ENCODE assay signal across 10 cellular contexts in the genomic region with DNA sequence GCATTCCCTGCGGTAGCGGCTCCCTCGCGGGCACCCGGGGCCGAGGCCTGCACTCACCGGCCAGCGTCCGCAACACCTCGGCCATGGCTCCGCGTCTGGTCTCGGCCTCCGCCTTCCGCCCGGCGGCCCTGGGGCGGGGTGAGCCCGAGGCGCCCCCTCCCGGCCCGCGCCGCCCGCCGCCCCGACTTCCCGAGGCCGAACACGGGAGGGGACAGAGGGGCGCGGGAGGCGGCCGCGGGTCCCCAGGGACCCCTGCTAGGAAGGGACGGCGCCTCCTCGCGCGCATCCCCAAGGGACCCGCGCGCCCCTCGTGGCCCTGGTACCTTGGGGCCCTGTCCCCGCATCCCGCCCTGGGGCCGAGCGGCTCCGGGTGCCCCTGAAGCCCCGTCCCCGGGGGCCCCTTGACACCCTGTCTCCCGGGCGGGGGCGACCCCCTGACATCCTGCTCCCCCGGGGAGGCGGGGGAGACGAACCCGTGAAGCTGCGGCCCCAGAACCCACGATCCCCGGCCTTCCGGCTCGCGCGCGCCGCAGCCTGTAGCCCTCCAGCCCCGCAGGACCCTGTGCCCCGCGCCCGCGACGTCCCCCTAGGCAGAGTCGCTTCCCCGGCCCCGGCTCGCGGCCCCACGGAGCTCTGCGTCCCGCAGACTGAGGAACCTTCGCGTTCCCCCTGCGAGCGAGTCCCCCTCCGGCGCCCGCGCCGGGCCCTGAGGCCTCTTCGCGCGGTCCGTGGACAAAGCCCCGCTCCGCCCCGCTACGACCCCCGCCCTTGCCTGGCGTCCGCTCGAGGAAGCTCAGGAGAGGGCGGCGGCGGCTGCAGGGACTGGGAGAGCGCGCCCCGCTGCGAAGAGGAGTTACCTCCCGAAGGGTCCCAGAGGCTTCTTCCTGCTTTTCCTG. TPM values are rescaled to one million over a fixed set of nuclear protein-coding genes. Genes with fewer than 3 reads are reported as not detected.
DNase-seq lines count a peak whose midpoint lies in the region; ATAC-seq, FAIRE-seq and TF ChIP-seq lines count a peak whose summit lies in the region.
"Had no signal": no experiment of that assay in that cellular context is flagged by ENCODE, and none has a peak within 500 bp of the region (broad histone marks: within the 10 kb centered on the region; RNA-seq: fewer than 3 reads in every experiment).

A gene (minus strand): TSS at position 97 of the 896 bp plus-strand sequence.

- no peak within 1 kb of the TSS for H3K27ac Mint-ChIP-seq in mesothelial cell of epicardium

- no peak within 1 kb of the TSS for H2BK5ac ChIP-seq in H1 (ENCODE audit: low read depth, low read length)

- no peak within 1 kb of the TSS for H3K4ac ChIP-seq in H1 (replicated peaks; ENCODE audit: insufficient read length, low read depth, low read length)

- H3K18ac ChIP-seq in H1 (ENCODE audit: extremely low read depth, low read length): no peak within 1 kb of the TSS

- peak in 1 of 2 experiments; percentile 26; a peak in 1 of 4 replicates for TF ChIP-seq RAD21 in H1 (IDR thresholded peaks at IDR 0.05 in 1 of 2, conservative IDR thresholded peaks at IDR 0.05 in 1 of 2; ENCODE audit: low read depth in 2 of 2, low read length in 2 of 2)

- peaks cover 2% of the 10 kb centered on the region for H3K4me1 Mint-ChIP-seq in mesothelial cell of epicardium

- POLR2A ChIA-PET in H1 (lab: Charles Lee; ENCODE audit: partially characterized antibody): interaction anchor here (1.2 kb wide), 1 partner anchor 73 kb away, joined by 4 read pairs; a partner anchor contains a TSS

- H2AK5ac ChIP-seq in H1 (ENCODE audit: low read depth, low read length): no peak within 1 kb of the TSS

- no peak within 1 kb of the TSS for H2BK120ac ChIP-seq in H1 (replicated peaks; ENCODE audit: low read depth, low read length)

- no peak within 1 kb of the TSS for H3K23ac ChIP-seq in H1 (ENCODE audit: insufficient read length)

- TF ChIP-seq CTCF in H1 (IDR thresholded peaks at IDR 0.05; ENCODE audit: control extremely low read depth in 1 of 3, insufficient read depth in 1 of 3, low read depth in 1 of 3, low read length in 3 of 3): peak in 1 of 3 experiments; percentile 23; a peak in 2 of 4 replicates
- no peak for TF ChIP-seq CTCF in mesothelial cell of epicardium (IDR thresholded peaks at IDR 0.05; ENCODE audit: unreplicated experiment)
- peak in 3 of 6 experiments; percentile 56 to 67 (median 61) for TF ChIP-seq CTCF in thyroid gland (IDR thresholded peaks at IDR 0.05)

- H2BK15ac ChIP-seq in H1 (ENCODE audit: low read length): no peak within 1 kb of the TSS

- H3K9me3 Mint-ChIP-seq in mesothelial cell of epicardium: no peaks in the 10 kb centered on the region

- no peak within 1 kb of the TSS; the same call in 1 of the 2 replicates for H2AFZ ChIP-seq in H1 (ENCODE audit: low read length)

- no peak for FAIRE-seq in H1 (lab: Jason Lieb, UNC)

- no peak within 1 kb of the TSS for H3K56ac ChIP-seq in H1 (replicated peaks; ENCODE audit: insufficient read length, low read depth, low read length)

- peak within 1 kb of the TSS; percentile 51; the same call in 1 of the 2 replicates for H4K8ac ChIP-seq in H1 (ENCODE audit: extremely low read depth, insufficient read depth, low read length)

- no peak for TF ChIP-seq POLR2A in H1 (IDR thresholded peaks at IDR 0.05; ENCODE audit: control extremely low read depth in 1 of 2, low read depth in 2 of 2, low read length in 2 of 2)
- peak in 1 of 2 donors; percentile 58 for TF ChIP-seq POLR2A in thyroid gland (IDR thresholded peaks at IDR 0.05)

- H3K27me3 Mint-ChIP-seq in mesothelial cell of epicardium (ENCODE audit: low read depth): peaks cover 81% of the 10 kb centered on the region

- no peak within 1 kb of the TSS for H4K5ac ChIP-seq in H1 (ENCODE audit: insufficient read length, low read depth, low read length)

- peaks cover 9% of the 10 kb centered on the region; the same call in 1 of the 2 replicates for H3K23me2 ChIP-seq in H1 (ENCODE audit: low read depth, low read length)

- WGBS in H1 (ENCODE audit: extremely low coverage in 1 of 2, insufficient coverage in 1 of 2, insufficient read length in 1 of 2, insufficient replicate concordance in 2 of 2, low coverage in 1 of 2, low lambda C conversion rate in 2 of 2, missing lambda C conversion rate in 1 of 2), 2 experiments: 1% methylated on average over 32 of the region's 110 CpGs; no CpG with 5 or more reads in 1 of the 2 experiments
- WGBS in thyroid gland, 2 donors: 2 to 4% methylated on average over 9 to 19 of the region's 110 CpGs

- CTCF ChIA-PET in H1 (lab: Charles Lee; ENCODE audit: partially characterized antibody): interaction anchor here (0.6 to 1.6 kb wide), 6 partner anchors 10 to 211 kb away, joined by 3 to 7 read pairs (median 4); no protein-coding TSS in a partner anchor

- no peak within 1 kb of the TSS for H4K91ac ChIP-seq in H1 (replicated peaks; ENCODE audit: insufficient read length, low read length)

- H3K4me2 ChIP-seq in H1 (ENCODE audit: insufficient read depth in 1 of 2, low read depth in 2 of 2, low read length in 2 of 2): peak within 1 kb of the TSS; percentile 63 to 68

- no peak within 1 kb of the TSS for H3K27ac ChIP-seq in H1 (ENCODE audit: low read depth, low read length)
- H3K27ac ChIP-seq in thyroid gland: peak within 1 kb of the TSS; percentile 81 to 96 (median 94)

- no peaks in the 10 kb centered on the region for H3K79me1 ChIP-seq in H1 (ENCODE audit: low read depth, low read length)

- H2BK12ac ChIP-seq in H1 (ENCODE audit: low read depth, low read length): peak within 1 kb of the TSS; percentile 39; the same call in 1 of the 2 replicates

- H3K4me3 ChIP-seq in H1 (ENCODE audit: extremely low read depth in 1 of 4, insufficient read depth in 2 of 4, low read depth in 3 of 4, low read length in 4 of 4): peak within 1 kb of the TSS; percentile 36 to 68 (median 37)
- H3K4me3 ChIP-seq in thyroid gland (replicated peaks in 1 of 3): peak within 1 kb of the TSS; percentile 41 to 79 (median 68)

- ATAC-seq in HG02970 (IDR thresholded peaks at IDR 0.05; ENCODE audit: low FRiP score, unreplicated experiment) (no peak), GM21825 (IDR thresholded peaks at IDR 0.05; ENCODE audit: unreplicated experiment) (no peak)

- no peaks in the 10 kb centered on the region for H3K79me2 ChIP-seq in H1 (ENCODE audit: control insufficient read depth in 1 of 2, insufficient read depth in 2 of 2, low read length in 2 of 2)

- no peaks in the 10 kb centered on the region for H3K36me3 Mint-ChIP-seq in mesothelial cell of epicardium

- no peak within 1 kb of the TSS for H3K14ac ChIP-seq in H1 (ENCODE audit: insufficient read length)

- H3K4me3 Mint-ChIP-seq in mesothelial cell of epicardium: peak within 1 kb of the TSS; percentile 68

- TF ChIP-seq EP300 in H1 (IDR thresholded peaks at IDR 0.05; ENCODE audit: borderline replicate concordance in 1 of 2, low read depth in 2 of 2, low read length in 2 of 2): no peak

- H3K36me3 ChIP-seq in H1 (ENCODE audit: control insufficient read depth in 2 of 4, insufficient read depth in 4 of 4, low read length in 3 of 4): no peaks in the 10 kb centered on the region; a peak in 2 of 8 replicates
- no peaks in the 10 kb centered on the region for H3K36me3 ChIP-seq in thyroid gland

- no peak within 1 kb of the TSS for H2BK20ac ChIP-seq in H1 (ENCODE audit: low read length)

- H3K27me3 ChIP-seq in H1 (replicated peaks in 1 of 4; ENCODE audit: control insufficient read depth in 3 of 4, extremely low read depth in 1 of 4, insufficient read depth in 3 of 4, low read length in 3 of 4) (peaks cover 34 to 55% (median 47%) of the 10 kb centered on the region in 4 experiments), thyroid gland (no peaks in the 10 kb centered on the region)

- intact Hi-C loops in thyroid gland (cut with DNase I): loop anchor here (5.0 kb wide), 2 partner anchors 38 to 88 kb away; no protein-coding TSS in a partner anchor

- peak in 2 of 3 experiments; percentile 68 to 83 for DNase-seq in NCI-H1417 (lab: John Stamatoyannopoulos, UW)
- DNase-seq in NCI-H1417 treated with DMSO at 0.1 percent for 48 hours (lab: John Stamatoyannopoulos, UW): no peak
- DNase-seq in H1 (ENCODE audit: low read depth in 1 of 2, low spot score in 2 of 2): peak in 1 of 2 experiments; percentile 62
- no peak for DNase-seq in mesothelial cell of epicardium (ENCODE audit: low spot score in 2 of 2, unreplicated experiment in 2 of 2)
- DNase-seq in thyroid gland: peak; percentile 61 to 67
- no peak for DNase-seq in NOMO-1 (lab: John Stamatoyannopoulos, UW; ENCODE audit: unreplicated experiment in 2 of 2)
- DNase-seq: cerebellar nuclear complex, NCI-H226 had no signal

- no peaks in the 10 kb centered on the region for H4K20me1 ChIP-seq in H1 (replicated peaks in 1 of 2; ENCODE audit: control insufficient read depth in 1 of 2, insufficient read depth in 2 of 2, low read length in 2 of 2)

- H3K4me1 ChIP-seq in H1 (replicated peaks in 1 of 4; ENCODE audit: control insufficient read depth in 3 of 4, insufficient read depth in 4 of 4, low read length in 3 of 4) (no peaks in the 10 kb centered on the region; a peak in 1 of 7 replicates), thyroid gland (peaks cover 11 to 16% of the 10 kb centered on the region in 2 donors)

- H3K9me3 ChIP-seq in H1 (ENCODE audit: insufficient read depth in 2 of 2, low read depth in 1 of 2, low read length in 1 of 2) (peaks cover 13 to 16% of the 10 kb centered on the region in 2 experiments; a peak in 3 of 4 replicates), thyroid gland (no peaks in the 10 kb centered on the region)

- peak within 1 kb of the TSS in 1 of 4 experiments; percentile 53; a peak in 1 of 7 replicates for H3K9ac ChIP-seq in H1 (replicated peaks in 1 of 4; ENCODE audit: extremely low read depth in 1 of 4, low read depth in 3 of 4, low read length in 3 of 4)

TF ChIP-seq in H1, 55 proteins besides CTCF, POLR2A, EP300 and RAD21 (continues in another document):
- TF ChIP-seq TAF1 (IDR thresholded peaks at IDR 0.05; ENCODE audit: low read depth, low read length): no peak
- TF ChIP-seq EZH2 (IDR thresholded peaks at IDR 0.05; ENCODE audit: low read depth, low read length, severe bottlenecking): peak; percentile 64
- no peak for TF ChIP-seq RXRA (IDR thresholded peaks at IDR 0.05; ENCODE audit: insufficient read depth, low read depth, low read length)
- peak; percentile 67; the same call in 1 of the 2 replicates for TF ChIP-seq RBBP5 (IDR thresholded peaks at IDR 0.05; ENCODE audit: borderline replicate concordance, low read depth, low read length)
- TF ChIP-seq KDM5A (IDR thresholded peaks at IDR 0.05; ENCODE audit: low read length): no peak

RNA-seq across cellular contexts. Expression of the gene that starts here (rescaled TPM):
- not detected in 2 replicates for total RNA-seq in H1 (2021; fragmentation: NEBNext Ultra II Directional; extraction: Animal tissue kit (Norgen Biotek cat#: 25700))
- polyA plus RNA-seq in H1 (2011; rRNA removed): 0.03 and 0.19 TPM in 2 replicates
- 0.04 TPM for polyA plus RNA-seq in H1 (2011; cell fraction: cytosol; rRNA removed)
- polyA plus RNA-seq in H1 (2011; cell fraction: nucleus; rRNA removed): 0.58 TPM
- 0.06 to 0.11 TPM (median 0.09 TPM) in 3 of 4 replicates, not detected in the other for polyA plus RNA-seq in H1 (2012, experiment 1 of 2)
- not detected for polyA plus RNA-seq in H1 (2012, experiment 2 of 2)
- 0.08 TPM for polyA plus RNA-seq in H1 (2013, experiment 1 of 2)
- 0.02 TPM for polyA plus RNA-seq in H1 (2013, experiment 2 of 2)
- 0.02 and 0.79 TPM in 2 replicates for polyA minus RNA-seq in H1 (2011; rRNA and poly(A)+ RNA removed)
- not detected for polyA minus RNA-seq in H1 (2011; cell fraction: cytosol; rRNA and poly(A)+ RNA removed)
- 0.10 TPM for polyA minus RNA-seq in H1 (2011; cell fraction: nucleus; rRNA and poly(A)+ RNA removed)
- total RNA-seq in mesothelial cell of epicardium (2.0 to 3.2 TPM (median 2.3 TPM) in 3 replicates), thyroid gland (10 to 100 TPM; 15.7 to 32.6 (median 24.9) TPM)

Comparison
In these comparisons a context has a peak if more than half of its experiments do, and no peak if none do; other contexts are left out.
1. DNase-seq: peak in NCI-H1417 (2 of 3) and thyroid gland (2 of 2); none in NCI-H1417 treated with DMSO at 0.1 percent for 48 hours (single experiment), mesothelial cell of epicardium (0 of 2) and NOMO-1 (0 of 2).